ENCODE assay signal across 15 cellular contexts in genomic region chr5:149544199-149544472, GRCh38. TPM values are rescaled to one million over a fixed set of nuclear protein-coding genes. Genes with fewer than 3 reads are reported as not detected.
DNase-seq lines count a peak whose midpoint lies in the region; ATAC-seq and TF ChIP-seq lines count a peak whose summit lies in the region.
"Had no signal": no experiment of that assay in that cellular context is flagged by ENCODE, and none has a peak within 500 bp of the region (broad histone marks: within the 10 kb centered on the region; RNA-seq: fewer than 3 reads in every experiment).

No MANE protein-coding gene starts in this region.

- no peak overlapping the region for H3K27ac ChIP-seq in CD4-positive, alpha-beta T cell (ENCODE audit: low read depth, low read length)
- H3K27ac ChIP-seq in esophagus squamous epithelium (peak overlapping the region in 3 of 4 donors; percentile 28 to 99 (median 97)), prostate gland (peak overlapping the region; percentile 1 to 17)
- H3K27ac ChIP-seq: BLaER1, pancreas had no signal

- H3K4me1 Mint-ChIP-seq in CD4-positive, alpha-beta T cell (ENCODE audit: low read depth) = peaks cover 78% of the 10 kb centered on the region
- peaks cover 21 to 84% (median 70%) of the 10 kb centered on the region in 4 donors for H3K4me1 Mint-ChIP-seq in naive thymus-derived CD8-positive, alpha-beta T cell

- no peaks in the 10 kb centered on the region for H3K27me3 Mint-ChIP-seq in CD4-positive, alpha-beta T cell
- no peaks in the 10 kb centered on the region for H3K27me3 Mint-ChIP-seq in naive thymus-derived CD8-positive, alpha-beta T cell
- H3K27me3 Mint-ChIP-seq: stimulated activated naive B cell treated with anti-CD40 and anti-IgM and Interleukin-4, amounts not matched to agents 10 μg/mL and 1 μg/mL and 100 μg/mL, for 72 hours; T-cell had no signal

- no peaks in the 10 kb centered on the region for H3K9me3 Mint-ChIP-seq in CD4-positive, alpha-beta T cell
- H3K9me3 Mint-ChIP-seq in naive thymus-derived CD8-positive, alpha-beta T cell = no peaks in the 10 kb centered on the region
- H3K9me3 Mint-ChIP-seq: activated naive CD4-positive, alpha-beta T cell treated with anti-CD3 and anti-CD28 coated beads for 36 hours; stimulated activated naive B cell treated with anti-CD40 and anti-IgM and Interleukin-4, amounts not matched to agents 10 μg/mL and 1 μg/mL and 100 μg/mL, for 72 hours; T-cell had no signal

- peaks cover 86% of the 10 kb centered on the region for H3K36me3 Mint-ChIP-seq in CD4-positive, alpha-beta T cell (ENCODE audit: low read depth)
- peaks cover 2 to 83% (median 19%) of the 10 kb centered on the region in 3 donors for H3K36me3 Mint-ChIP-seq in naive thymus-derived CD8-positive, alpha-beta T cell

- TF ChIP-seq POLR2A in esophagus squamous epithelium (IDR thresholded peaks at IDR 0.05) (no peak), prostate gland (IDR thresholded peaks at IDR 0.05) (no peak)

- peak overlapping the region; percentile 16 for H3K27ac Mint-ChIP-seq in CD4-positive, alpha-beta T cell
- peak overlapping the region in 4 of 10 donors; percentile 13 to 32 (median 24) for H3K27ac Mint-ChIP-seq in naive thymus-derived CD8-positive, alpha-beta T cell
- H3K27ac Mint-ChIP-seq: activated naive CD4-positive, alpha-beta T cell treated with anti-CD3 and anti-CD28 coated beads for 36 hours; T-cell had no signal

- no peak overlapping the region for H3K4me3 Mint-ChIP-seq in CD4-positive, alpha-beta T cell
- H3K4me3 Mint-ChIP-seq in naive thymus-derived CD8-positive, alpha-beta T cell = peak overlapping the region in 4 of 10 donors; percentile 12 to 45 (median 23)
- H3K4me3 Mint-ChIP-seq: activated naive CD4-positive, alpha-beta T cell treated with anti-CD3 and anti-CD28 coated beads for 36 hours; stimulated activated naive B cell treated with anti-CD40 and anti-IgM and Interleukin-4, amounts not matched to agents 10 μg/mL and 1 μg/mL and 100 μg/mL, for 72 hours had no signal

- H3K36me3 ChIP-seq in esophagus squamous epithelium (peaks cover 0 to 81% (median 15%) of the 10 kb centered on the region in 3 donors), prostate gland (no peaks in the 10 kb centered on the region)

- TF ChIP-seq CTCF in CD4-positive, alpha-beta T cell (IDR thresholded peaks at IDR 0.05) = no peak
- TF ChIP-seq CTCF in esophagus squamous epithelium (IDR thresholded peaks at IDR 0.05) = no peak
- TF ChIP-seq CTCF in prostate gland (IDR thresholded peaks at IDR 0.05) = no peak

- POLR2A ChIA-PET in CD4-positive, alpha-beta T cell (lab: Charles Lee) = no interaction called here
- POLR2A ChIA-PET in naive thymus-derived CD8-positive, alpha-beta T cell (lab: Charles Lee) = no interaction called here

- H3K4me3 ChIP-seq in esophagus squamous epithelium (peak overlapping the region in 1 of 4 donors; percentile 35), prostate gland (no peak overlapping the region)
- H3K4me3 ChIP-seq: BLaER1, pancreas had no signal

- peaks cover 47 to 100% (median 88%) of the 10 kb centered on the region in 3 donors for H3K4me1 ChIP-seq in esophagus squamous epithelium
- H3K4me1 ChIP-seq in prostate gland (replicated peaks) = peaks cover 11% of the 10 kb centered on the region

- no peaks in the 10 kb centered on the region for H3K27me3 ChIP-seq in CD4-positive, alpha-beta T cell (ENCODE audit: control insufficient read depth, insufficient read depth, low read length)
- H3K27me3 ChIP-seq in esophagus squamous epithelium (no peaks in the 10 kb centered on the region), prostate gland (replicated peaks; ENCODE audit: insufficient read depth) (no peaks in the 10 kb centered on the region)
- H3K27me3 ChIP-seq: BLaER1, pancreas had no signal

- no peak for ATAC-seq in CD4-positive, alpha-beta T cell (ENCODE audit: poor library complexity)
- ATAC-seq in naive thymus-derived CD8-positive, alpha-beta T cell = no peak
- ATAC-seq in HG03469 (IDR thresholded peaks at IDR 0.05; ENCODE audit: unreplicated experiment) = no peak
- ATAC-seq: stimulated activated naive B cell treated with anti-CD40 and anti-IgM and Interleukin-4, amounts not matched to agents 10 μg/mL and 1 μg/mL and 100 μg/mL, for 72 hours; T-cell had no signal

- CTCF ChIA-PET in CD4-positive, alpha-beta T cell (lab: Charles Lee) = interaction anchor here (1.3 to 1.6 kb wide), 3 partner anchors 8 to 20 kb away, joined by 3 to 5 read pairs (median 5); partner anchors contain the start of gene CSNK1A1

- H3K9me3 ChIP-seq in CD4-positive, alpha-beta T cell (ENCODE audit: control insufficient read depth, low read length) = no peaks in the 10 kb centered on the region
- H3K9me3 ChIP-seq in esophagus squamous epithelium (no peaks in the 10 kb centered on the region), prostate gland (no peaks in the 10 kb centered on the region)
- H3K9me3 ChIP-seq: BLaER1, pancreas had no signal

- 56 to 64% methylated on average over 3 of the region's 3 CpGs for WGBS in esophagus squamous epithelium, 2 donors
- WGBS in prostate gland = 60% methylated on average over 3 of the region's 3 CpGs

- no peak for DNase-seq in CD4-positive, alpha-beta T cell
- DNase-seq in OCI-M1 (lab: John Stamatoyannopoulos, UW) (peak; percentile 36), esophagus squamous epithelium (lab: John Stamatoyannopoulos, UW) (no peak), prostate gland (ENCODE audit: low spot score) (no peak), NCI-H1694 treated with DMSO at 0.1 percent for 48 hours (lab: John Stamatoyannopoulos, UW) (no peak), COLO668 (lab: John Stamatoyannopoulos, UW; ENCODE audit: unreplicated experiment) (no peak)
- DNase-seq in naive thymus-derived CD8-positive, alpha-beta T cell = no peak
- DNase-seq: activated CD4-positive, alpha-beta T cell treated with anti-CD3 and anti-CD28 coated beads, Interleukin-2, amount 50 U/mL, for 4 hours; activated naive CD4-positive, alpha-beta T cell treated with anti-CD3 and anti-CD28 coated beads for 36 hours; pancreas; stimulated activated CD4-positive, alpha-beta T cell treated with anti-CD3 and anti-CD28 coated beads, Interleukin-2, amount 100 ng/mL, for 24 hours; stimulated activated naive B cell treated with anti-CD40 and anti-IgM and Interleukin-4, amounts not matched to agents 10 μg/mL and 1 μg/mL and 100 μg/mL, for 72 hours; T-cell had no signal

- intact Hi-C loops in CD4-positive, alpha-beta T cell (cut with DNase I, micrococcal nuclease) = loop anchor here in 1 of 2 experiments (5.0 kb wide), 1 partner anchor 37 kb away; no protein-coding TSS in a partner anchor
- intact Hi-C loops in esophagus squamous epithelium (cut with DNase I) (no loop called here), prostate gland (cut with DNase I) (loop anchor here (5.0 kb wide), 1 partner anchor 47 kb away; no protein-coding TSS in a partner anchor)

RNA-seq across cellular contexts. Expression of gene CSNK1A1, which starts 7.1 kb away (rescaled TPM):
- total RNA-seq in CD4-positive, alpha-beta T cell = 100 to 1,000 TPM; 201 to 217 TPM
- total RNA-seq in esophagus squamous epithelium = 100 to 1,000 TPM; 223 to 388 (median 301) TPM
- 100 to 1,000 TPM; 219 to 269 TPM for total RNA-seq in prostate gland
- 100 to 1,000 TPM; 175 to 197 TPM for total RNA-seq in naive thymus-derived CD8-positive, alpha-beta T cell
- polyA plus RNA-seq in naive thymus-derived CD8-positive, alpha-beta T cell = 100 to 1,000 TPM; 133 to 143 (median 137) TPM

RNA-seq across cellular contexts. Expression of gene ARHGEF37, which starts 37.2 kb away (rescaled TPM):
- under 1 TPM in 1 of 2 experiments, not detected in 1; 0.41 TPM for total RNA-seq in CD4-positive, alpha-beta T cell
- total RNA-seq in esophagus squamous epithelium (10 to 100 TPM; 14.5 to 29.3 (median 18.0) TPM), prostate gland (10 to 100 TPM; 50.4 to 61.1 TPM)
- 1 to 10 TPM in 1 of 2 experiments, not detected in 1; 1.2 TPM for total RNA-seq in naive thymus-derived CD8-positive, alpha-beta T cell
- not detected for polyA plus RNA-seq in naive thymus-derived CD8-positive, alpha-beta T cell

Comparison
In these comparisons a context has a peak if more than half of its experiments do, and no peak if none do; other contexts are left out.
1. RNA of gene ARHGEF37, which starts 37.2 kb away (total RNA-seq): 50.4 to 61.1 TPM in prostate gland and 14.5 to 29.3 TPM in esophagus squamous epithelium; 1.2 TPM in naive thymus-derived CD8-positive, alpha-beta T cell and 0.41 TPM in CD4-positive, alpha-beta T cell; every median in the first group is over 4 times any median in the second.